Comparison of ENCODE assay signal across 14 cellular contexts in the genomic region with DNA sequence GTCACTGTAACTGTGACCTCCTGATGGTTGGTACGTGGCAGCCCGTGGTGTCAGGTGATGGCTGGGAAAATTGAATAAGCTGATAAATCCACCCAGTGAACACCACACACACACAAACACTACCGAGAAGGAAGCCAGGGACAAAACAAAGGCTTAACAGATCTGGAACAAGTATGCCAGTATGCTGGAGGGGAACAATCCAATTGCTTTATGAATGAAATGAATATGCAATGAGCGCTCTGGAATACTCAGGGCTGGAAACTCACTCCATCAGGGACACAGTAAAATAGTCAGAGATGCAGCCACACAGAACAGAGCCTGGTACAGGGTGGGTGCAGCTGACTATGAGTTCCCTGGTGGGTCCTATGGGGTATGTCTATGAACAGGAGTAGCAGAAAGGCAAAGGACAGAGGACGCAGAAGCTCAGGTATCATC. TPM values are rescaled to one million over a fixed set of nuclear protein-coding genes. Genes with fewer than 3 reads are reported as not detected.
DNase-seq lines count a peak whose midpoint lies in the region; ATAC-seq lines count a peak whose summit lies in the region.
"Had no signal": no experiment of that assay in that cellular context is flagged by ENCODE, and none has a peak within 500 bp of the region (broad histone marks: within the 10 kb centered on the region; RNA-seq: fewer than 3 reads in every experiment).

No MANE protein-coding gene starts in this region.

- H3K27me3 Mint-ChIP-seq in activated T-helper 17 cell treated with anti-CD3 and anti-CD28 coated beads, Interleukin-2, amount 50 U/mL, for 72 hours: no peaks in the 10 kb centered on the region

- peaks cover 85% of the 10 kb centered on the region for H3K36me3 Mint-ChIP-seq in activated T-helper 17 cell treated with anti-CD3 and anti-CD28 coated beads, Interleukin-2, amount 50 U/mL, for 72 hours (ENCODE audit: low read depth)

- no peaks in the 10 kb centered on the region for H3K9me3 Mint-ChIP-seq in activated T-helper 17 cell treated with anti-CD3 and anti-CD28 coated beads, Interleukin-2, amount 50 U/mL, for 72 hours

- ATAC-seq in GM21529 (IDR thresholded peaks at IDR 0.05; ENCODE audit: unreplicated experiment) (peak; percentile 11), GM18520 (IDR thresholded peaks at IDR 0.05; ENCODE audit: unreplicated experiment) (no peak), esophagus mucosa (no peak)
- no peak for ATAC-seq in activated T-helper 17 cell treated with anti-CD3 and anti-CD28 coated beads, Interleukin-2, amount 50 U/mL, for 72 hours (replicated peaks)
- ATAC-seq: upper lobe of right lung had no signal

- H3K27ac Mint-ChIP-seq in activated T-helper 17 cell treated with anti-CD3 and anti-CD28 coated beads, Interleukin-2, amount 50 U/mL, for 72 hours: peak overlapping the region; percentile 81

- DNase-seq in COLO829 (ENCODE audit: low spot score) (peak; percentile 35), middle frontal gyrus (ENCODE audit: extremely low spot score, low spot score) (peak; percentile 81), CD1c-positive myeloid dendritic cell (ENCODE audit: extremely low spot score) (no peak), KG1 (lab: John Stamatoyannopoulos, UW) (no peak)
- DNase-seq: activated CD4-positive, alpha-beta T cell treated with anti-CD3 and anti-CD28 coated beads for 1 hour; NCI-H1436 treated with DMSO at 0.1 percent for 48 hours; NCI-H82; right lobe of liver; SJCRH30; upper lobe of right lung had no signal

- peaks cover 8% of the 10 kb centered on the region for H3K4me1 Mint-ChIP-seq in activated T-helper 17 cell treated with anti-CD3 and anti-CD28 coated beads, Interleukin-2, amount 50 U/mL, for 72 hours

- peak overlapping the region; percentile 31 for H3K4me3 Mint-ChIP-seq in activated T-helper 17 cell treated with anti-CD3 and anti-CD28 coated beads, Interleukin-2, amount 50 U/mL, for 72 hours

RNA-seq across cellular contexts. Expression of a gene that starts 16.7 kb away (rescaled TPM):
- total RNA-seq in activated T-helper 17 cell treated with anti-CD3 and anti-CD28 coated beads, Interleukin-2, amount 50 U/mL, for 72 hours: 10 to 100 TPM; 11.5 to 14.0 TPM
- 5.6 TPM for total RNA-seq in esophagus mucosa

Comparison
In these comparisons a context has a peak if more than half of its experiments do, and no peak if none do; other contexts are left out.
1. DNase-seq: peak in COLO829 (single experiment) and middle frontal gyrus (single experiment); none in CD1c-positive myeloid dendritic cell (single experiment) and KG1 (single experiment).